ENCODE assay signal across 37 cellular contexts in the genomic region with DNA sequence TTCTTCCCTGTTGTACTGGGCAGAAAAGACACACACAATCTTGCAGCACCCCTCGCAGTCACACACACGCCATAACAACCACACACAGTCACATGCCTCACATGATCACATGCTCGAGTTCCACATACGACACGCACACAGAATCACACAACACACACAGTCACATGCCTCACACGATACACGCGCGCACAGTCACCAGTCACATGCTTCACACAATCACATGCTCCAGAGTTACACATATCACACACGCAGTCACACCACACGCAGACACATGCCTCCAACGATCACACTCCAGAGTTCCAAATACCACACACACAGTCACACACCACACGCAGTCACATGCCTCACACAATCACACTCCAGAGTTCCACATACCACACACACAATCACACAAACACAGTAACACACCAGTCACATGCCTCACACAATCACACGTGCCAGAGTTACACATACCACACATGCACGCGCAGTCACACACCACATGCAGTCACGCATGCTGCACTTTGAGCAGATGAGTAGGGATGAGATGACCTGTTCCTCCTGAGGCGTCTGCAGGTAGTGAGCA. TPM values are rescaled to one million over a fixed set of nuclear protein-coding genes. Genes with fewer than 3 reads are reported as not detected.
DNase-seq lines count a peak whose midpoint lies in the region; ATAC-seq, FAIRE-seq and TF ChIP-seq lines count a peak whose summit lies in the region.
"Had no signal": no experiment of that assay in that cellular context is flagged by ENCODE, and none has a peak within 500 bp of the region (broad histone marks: within the 10 kb centered on the region; RNA-seq: fewer than 3 reads in every experiment).

No MANE protein-coding gene starts in this region.

- H3K9me1 ChIP-seq in K562 (ENCODE audit: control insufficient read depth, insufficient read depth, low read length): no peaks in the 10 kb centered on the region

- FAIRE-seq in K562 (lab: Jason Lieb, UNC): no peak
- no peak for FAIRE-seq in kidney (lab: Jason Lieb, UNC)
- FAIRE-seq: endothelial cell of umbilical vein, GM12892 had no signal

- H3K4me3 ChIP-seq in K562 (no peak overlapping the region), dorsolateral prefrontal cortex (no peak overlapping the region), kidney (ENCODE audit: low read length in 2 of 2) (no peak overlapping the region), tibial artery (no peak overlapping the region)
- H3K4me3 ChIP-seq: gastroesophageal sphincter, HAP-1, hepatocyte, lung, ovary, smooth muscle cell had no signal

- peaks cover 21% of the 10 kb centered on the region for H3K9me3 Mint-ChIP-seq in nephron progenitor cell

- TF ChIP-seq CTCF in K562 (IDR thresholded peaks at IDR 0.05 in 2 of 3, conservative IDR thresholded peaks at IDR 0.05 in 1 of 3; ENCODE audit: insufficient read depth in 2 of 3, low read depth in 1 of 3, low read length in 3 of 3) (no peak), nephron progenitor cell (IDR thresholded peaks at IDR 0.05) (no peak), dorsolateral prefrontal cortex (IDR thresholded peaks at IDR 0.05 in 54 of 56, conservative IDR thresholded peaks at IDR 0.05 in 2 of 56; ENCODE audit: low read depth in 1 of 56, partially characterized antibody in 56 of 56) (no peak), kidney (IDR thresholded peaks at IDR 0.05; ENCODE audit: borderline replicate concordance, extremely low read depth, insufficient read depth) (no peak), tibial artery (IDR thresholded peaks at IDR 0.05) (no peak)

- intact Hi-C loops in K562 (cut with micrococcal nuclease): no loop called here
- intact Hi-C loops in dorsolateral prefrontal cortex (cut with DNase I): no loop called here
- intact Hi-C loops in kidney (cut with DNase I): no loop called here
- intact Hi-C loops in tibial artery (cut with DNase I; ENCODE audit: low total_unique reads): no loop called here

- no peak overlapping the region for H3K9ac ChIP-seq in K562 (ENCODE audit: insufficient read depth in 1 of 2, low read depth in 2 of 2, low read length in 2 of 2)
- no peak overlapping the region for H3K9ac ChIP-seq in kidney (ENCODE audit: low read length in 2 of 2)

- no peak overlapping the region for H3K27ac ChIP-seq in K562 (ENCODE audit: extremely low read depth, low read depth, low read length)
- H3K27ac ChIP-seq in dorsolateral prefrontal cortex: no peak overlapping the region
- no peak overlapping the region for H3K27ac ChIP-seq in kidney (ENCODE audit: low read depth in 2 of 2, low read length in 2 of 2)
- no peak overlapping the region for H3K27ac ChIP-seq in tibial artery
- H3K27ac ChIP-seq: gastroesophageal sphincter, hepatocyte, ovary had no signal

- peak overlapping the region; percentile 92 for H3K27ac Mint-ChIP-seq in nephron progenitor cell
- H3K27ac Mint-ChIP-seq: naive thymus-derived CD8-positive, alpha-beta T cell had no signal

- TF ChIP-seq RAD21 in K562 (CRISPR knock-in tag; conservative IDR thresholded peaks at IDR 0.05 in 1 of 2, IDR thresholded peaks at IDR 0.05 in 1 of 2): no peak

- POLR2A ChIA-PET in HEK293T (lab: Yijun Ruan, JAX): no interaction called here
- POLR2A ChIA-PET in K562 (lab: Yijun Ruan, JAX): no interaction called here

- TF ChIP-seq EP300 in K562 (IDR thresholded peaks at IDR 0.05; ENCODE audit: low read length): no peak

- no peaks in the 10 kb centered on the region for H3K36me3 ChIP-seq in K562 (ENCODE audit: control insufficient read depth, insufficient read depth, low read length)
- no peaks in the 10 kb centered on the region for H3K36me3 ChIP-seq in kidney (ENCODE audit: control insufficient read depth in 1 of 2, insufficient read depth in 2 of 2, low read length in 2 of 2)
- peaks cover 0 to 5% (median 0%) of the 10 kb centered on the region in 3 donors for H3K36me3 ChIP-seq in tibial artery
- H3K36me3 ChIP-seq: BE2C, gastroesophageal sphincter, ovary had no signal

- CTCF ChIA-PET in HEK293T (lab: Yijun Ruan, JAX): no interaction called here
- CTCF ChIA-PET in K562 (lab: Yijun Ruan, JAX; ENCODE audit: low intra/inter-chr PET ratio): no interaction called here

- DNase-seq in AG20443 (ENCODE audit: low spot score) (peak; percentile 3), HEK293T (ENCODE audit: extremely low spot score) (no peak), K562 (ENCODE audit: extremely low read depth in 1 of 4, low spot score in 3 of 4) (no peak), nephron progenitor cell (no peak), dorsolateral prefrontal cortex (no peak), kidney (no peak), ecto neural progenitor cell (ENCODE audit: low spot score) (no peak), tibial artery (no peak)
- DNase-seq: activated CD4-positive, alpha-beta T cell treated with anti-CD3 and anti-CD28 coated beads, Interleukin-2, amount 50 U/mL, for 48 hours; activated naive CD4-positive, alpha-beta T cell treated with Interleukin-2 at 50 U/mL for 16 hours; BE2C; CD8-positive, alpha-beta memory T cell; DMS 273 treated with DMSO at 0.1 percent for 48 hours; EL; KBM-7; left cardiac atrium; MM.1S; naive thymus-derived CD8-positive, alpha-beta T cell; NCI-H1105 treated with DMSO at 0.1 percent for 48 hours; NCI-H187 treated with DMSO at 0.1 percent for 48 hours; NCI-H2171 treated with DMSO at 0.1 percent for 48 hours; NCI-H524 treated with DMSO at 0.1 percent for 48 hours; OCI-M1; ovary; retina; stimulated activated naive CD8-positive, alpha-beta T cell treated with anti-CD3 and anti-CD28 coated beads, Interleukin-15, Interleukin-2, amounts not matched to agents 100 U/mL and 50 U/mL, for 24 hours had no signal

- no peak overlapping the region for H3K4me2 ChIP-seq in K562 (ENCODE audit: insufficient read depth, low read length)
- H3K4me2 ChIP-seq: hepatocyte, smooth muscle cell had no signal

- H3K27me3 Mint-ChIP-seq in nephron progenitor cell (ENCODE audit: low read depth, poor library complexity): peaks cover 1% of the 10 kb centered on the region

- H3K4me1 Mint-ChIP-seq in nephron progenitor cell: peaks cover 13% of the 10 kb centered on the region
- H3K4me1 Mint-ChIP-seq: CD8-positive, alpha-beta memory T cell; naive thymus-derived CD8-positive, alpha-beta T cell had no signal

- WGBS in K562 (ENCODE audit: insufficient coverage, low coverage, missing lambda C conversion rate): 18% methylated on average over 18 of the region's 18 CpGs

- no peak for TF ChIP-seq POLR2A in K562 (conservative IDR thresholded peaks at IDR 0.05)

- ATAC-seq in K562: no peak
- ATAC-seq: gastroesophageal sphincter; left cardiac atrium; naive thymus-derived CD8-positive, alpha-beta T cell; stimulated activated naive CD8-positive, alpha-beta T cell treated with anti-CD3 and anti-CD28 coated beads, Interleukin-15, Interleukin-2, amounts not matched to agents 100 U/mL and 50 U/mL, for 24 hours had no signal

- H3K4me1 ChIP-seq in K562 (replicated peaks in 1 of 2; ENCODE audit: control insufficient read depth in 2 of 2, insufficient read depth in 2 of 2, low read length in 2 of 2) (peaks cover 0 to 13% of the 10 kb centered on the region in 2 experiments; a peak in 1 of 5 replicates), kidney (ENCODE audit: control insufficient read depth in 1 of 2, insufficient read depth in 1 of 2, low read depth in 1 of 2, low read length in 2 of 2) (no peaks in the 10 kb centered on the region), tibial artery (no peaks in the 10 kb centered on the region)
- H3K4me1 ChIP-seq: BE2C, gastroesophageal sphincter, HAP-1 had no signal

- no peaks in the 10 kb centered on the region for H4K20me1 ChIP-seq in K562 (replicated peaks; ENCODE audit: control insufficient read depth, insufficient read depth, low read length)

- H3K4me3 Mint-ChIP-seq in nephron progenitor cell: no peak overlapping the region
- H3K4me3 Mint-ChIP-seq: CD8-positive, alpha-beta memory T cell; naive thymus-derived CD8-positive, alpha-beta T cell had no signal

- in situ Hi-C loops in K562 (cut with MboI): no loop called here

- peaks cover 49% of the 10 kb centered on the region for H3K36me3 Mint-ChIP-seq in nephron progenitor cell (ENCODE audit: low read depth)

- H3K79me2 ChIP-seq in K562 (ENCODE audit: control insufficient read depth, insufficient read depth, low read length): no peaks in the 10 kb centered on the region
- H3K79me2 ChIP-seq: hepatocyte had no signal

- BruUV-seq in K562 (replicated peaks; lab: Mats Ljungman, UMichigan): no TSS peak

- H3K27me3 ChIP-seq in K562 (ENCODE audit: control insufficient read depth in 2 of 2, insufficient read depth in 2 of 2, low read length in 2 of 2) (peaks cover 20 to 54% of the 10 kb centered on the region in 2 experiments; a peak in 4 of 5 replicates), dorsolateral prefrontal cortex (peaks cover 0 to 4% (median 0%) of the 10 kb centered on the region in 45 donors), tibial artery (peaks cover 0 to 15% of the 10 kb centered on the region in 2 donors)
- H3K27me3 ChIP-seq: BE2C, hepatocyte, ovary had no signal

- H3K9me3 ChIP-seq in K562 (replicated peaks; ENCODE audit: control insufficient read depth, insufficient read depth, low read depth, low read length): peaks cover 3% of the 10 kb centered on the region
- H3K9me3 ChIP-seq in kidney (ENCODE audit: control insufficient read depth in 1 of 2, low read length in 2 of 2): peaks cover 1 to 9% of the 10 kb centered on the region in 2 donors
- peaks cover 0 to 8% (median 7%) of the 10 kb centered on the region in 3 donors for H3K9me3 ChIP-seq in tibial artery
- H3K9me3 ChIP-seq: BE2C had no signal

- H2AFZ ChIP-seq in K562 (ENCODE audit: low read depth, low read length): no peak overlapping the region
- H2AFZ ChIP-seq: hepatocyte had no signal

RNA-seq across cellular contexts. Expression of gene LRRC14B, which starts 49.0 kb away (rescaled TPM):
- total RNA-seq in K562 (2011; cell fraction: chromatin; rRNA removed; ENCODE audit: low replicate concordance): not detected in 2 replicates
- total RNA-seq in K562 (2011; cell fraction: nucleolus; rRNA removed): not detected in 2 replicates
- not detected in 2 replicates for total RNA-seq in K562 (2011; cell fraction: nucleoplasm; rRNA removed)
- total RNA-seq in K562 (2014; rRNA removed) (not detected in 2 replicates), K562 (2014; rRNA removed; fragmentation: Illumina TruSeq; extraction: Trizol) (not detected in 2 replicates), K562 (2015; rRNA removed; fragmentation: Illumina TruSeq; extraction: Trizol) (not detected in 2 replicates), K562 (2021) (not detected in 2 replicates), dorsolateral prefrontal cortex (under 1 TPM in 35 of 120 experiments, not detected in 85; 0.24 to 0.82 (median 0.41) TPM), kidney (not detected)
- polyA plus RNA-seq in K562 (2011; rRNA removed) (not detected in 2 replicates), K562 (2014; fragmentation: Illumina TruSeq; extraction: Trizol) (not detected in 2 replicates), K562 (2014; fragmentation: Nextera tagmentation; extraction: Ambion mirVana) (not detected), K562 (2014; rRNA removed) (not detected in 2 replicates), kidney (ENCODE audit: insufficient read depth, low read depth, low replicate concordance) (not detected)
- not detected in 2 replicates for polyA plus RNA-seq in K562 (2011; cell fraction: cytosol; rRNA removed)
- polyA plus RNA-seq in K562 (2011; cell fraction: nucleus; rRNA removed): not detected in 2 replicates
- not detected in 2 replicates for polyA plus RNA-seq in K562 (2012)
- not detected in 2 replicates for polyA minus RNA-seq in K562 (2011; rRNA and poly(A)+ RNA removed)
- not detected in 2 replicates for polyA minus RNA-seq in K562 (2011; cell fraction: cytosol; rRNA and poly(A)+ RNA removed)
- polyA minus RNA-seq in K562 (2011; cell fraction: nucleus; rRNA and poly(A)+ RNA removed): not detected in 2 replicates
- total RNA-seq: A673; CD8-positive, alpha-beta memory T cell; dermis microvascular lymphatic vessel endothelial cell; endothelial cell of umbilical vein; gastroesophageal sphincter; hepatocyte; mononuclear cell; naive thymus-derived CD8-positive, alpha-beta T cell; smooth muscle cell; T-helper 1 cell treated with Interleukin-12 subunit alpha and Interleukin-12 subunit beta and Interleukin-4 antibody, amounts not matched to agents 30 ng/mL and 1 ng/mL, for 36 hours had no signal
- polyA plus RNA-seq: CD8-positive, alpha-beta memory T cell; endothelial cell of umbilical vein; lung; smooth muscle cell had no signal

RNA-seq across cellular contexts. Expression of gene PLEKHG4B, which starts 50.4 kb away (rescaled TPM):
- not detected in 2 replicates for total RNA-seq in K562 (2011; cell fraction: chromatin; rRNA removed; ENCODE audit: low replicate concordance)
- total RNA-seq in K562 (2011; cell fraction: nucleolus; rRNA removed): not detected in 2 replicates
- not detected in 2 replicates for total RNA-seq in K562 (2011; cell fraction: nucleoplasm; rRNA removed)
- total RNA-seq in K562 (2014; rRNA removed) (not detected in 2 replicates), K562 (2014; rRNA removed; fragmentation: Illumina TruSeq; extraction: Trizol) (not detected in 2 replicates), K562 (2015; rRNA removed; fragmentation: Illumina TruSeq; extraction: Trizol) (not detected in 2 replicates), K562 (2021) (0.02 and 0.04 TPM in 2 replicates), dorsolateral prefrontal cortex (1 to 10 TPM in 18 of 120 experiments, under 1 TPM in 99, not detected in 3; 0.06 to 2.9 (median 0.47) TPM), kidney (0.13 TPM)
- polyA plus RNA-seq in K562 (2011; rRNA removed) (not detected in 2 replicates), K562 (2014; fragmentation: Illumina TruSeq; extraction: Trizol) (not detected in 2 replicates), K562 (2014; fragmentation: Nextera tagmentation; extraction: Ambion mirVana) (not detected), K562 (2014; rRNA removed) (not detected in 2 replicates), kidney (ENCODE audit: insufficient read depth, low read depth, low replicate concordance) (0.37 TPM)
- not detected in 2 replicates for polyA plus RNA-seq in K562 (2011; cell fraction: cytosol; rRNA removed)
- polyA plus RNA-seq in K562 (2011; cell fraction: nucleus; rRNA removed): not detected in 2 replicates
- 0.01 TPM in 2 replicates for polyA plus RNA-seq in K562 (2012)
- not detected in 2 replicates for polyA minus RNA-seq in K562 (2011; rRNA and poly(A)+ RNA removed)
- not detected in 2 replicates for polyA minus RNA-seq in K562 (2011; cell fraction: cytosol; rRNA and poly(A)+ RNA removed)
- not detected in 2 replicates for polyA minus RNA-seq in K562 (2011; cell fraction: nucleus; rRNA and poly(A)+ RNA removed)
- total RNA-seq: CD8-positive, alpha-beta memory T cell; dermis microvascular lymphatic vessel endothelial cell; endothelial cell of umbilical vein; naive thymus-derived CD8-positive, alpha-beta T cell; T-helper 1 cell treated with Interleukin-12 subunit alpha and Interleukin-12 subunit beta and Interleukin-4 antibody, amounts not matched to agents 30 ng/mL and 1 ng/mL, for 36 hours had no signal
- polyA plus RNA-seq: CD8-positive, alpha-beta memory T cell; endothelial cell of umbilical vein; naive thymus-derived CD8-positive, alpha-beta T cell had no signal
